Comparison of ENCODE assay signal across 10 cellular contexts in genomic region chr17:69506489-69506888, GRCh38.
DNase-seq lines count a peak whose midpoint lies in the region; ATAC-seq and TF ChIP-seq lines count a peak whose summit lies in the region.
"Had no signal": no experiment of that assay in that cellular context is flagged by ENCODE, and none has a peak within 500 bp of the region (broad histone marks: within the 10 kb centered on the region; RNA-seq: fewer than 3 reads in every experiment).

No MANE protein-coding gene starts in this region.

- H4K20me1 ChIP-seq in OCI-LY7 (ENCODE audit: insufficient read depth, low read length): no peaks in the 10 kb centered on the region

- H3K4me3 ChIP-seq in A673 (ENCODE audit: low read depth, low read length, poor library complexity, severe bottlenecking) (no peak overlapping the region), GM12875 (ENCODE audit: low read depth, low read length) (no peak overlapping the region), OCI-LY7 (ENCODE audit: low read depth, low read length, poor library complexity, severe bottlenecking) (no peak overlapping the region), fibroblast of the aortic adventitia (ENCODE audit: low read depth, low read length) (no peak overlapping the region), sigmoid colon (no peak overlapping the region)

- H3K4me1 Mint-ChIP-seq in activated CD4-positive, alpha-beta memory T cell treated with anti-CD3 and anti-CD28 coated beads for 36 hours (ENCODE audit: low read depth): peaks cover 3% of the 10 kb centered on the region
- H3K4me1 Mint-ChIP-seq in WTC11: peaks cover 57% of the 10 kb centered on the region

- no peak overlapping the region for H3K27ac ChIP-seq in A673 (ENCODE audit: low read depth, low read length, poor library complexity, severe bottlenecking)
- H3K27ac ChIP-seq in OCI-LY7 (ENCODE audit: low read depth, low read length, poor library complexity, severe bottlenecking): no peak overlapping the region
- H3K27ac ChIP-seq in sigmoid colon: no peak overlapping the region

- 94 to 96% methylated on average over 1 of the region's 1 CpG for WGBS in sigmoid colon, 2 donors

- H3K36me3 Mint-ChIP-seq in activated CD4-positive, alpha-beta memory T cell treated with anti-CD3 and anti-CD28 coated beads for 36 hours: peaks cover 14% of the 10 kb centered on the region
- H3K36me3 Mint-ChIP-seq in WTC11: peaks cover 3% of the 10 kb centered on the region

- H3K9me3 Mint-ChIP-seq in activated CD4-positive, alpha-beta memory T cell treated with anti-CD3 and anti-CD28 coated beads for 36 hours: no peaks in the 10 kb centered on the region
- no peaks in the 10 kb centered on the region for H3K9me3 Mint-ChIP-seq in WTC11

- H3K27me3 Mint-ChIP-seq in activated CD4-positive, alpha-beta memory T cell treated with anti-CD3 and anti-CD28 coated beads for 36 hours: no peaks in the 10 kb centered on the region
- no peaks in the 10 kb centered on the region for H3K27me3 Mint-ChIP-seq in WTC11 (ENCODE audit: low read depth)
- H3K27me3 Mint-ChIP-seq: T-helper 17 cell had no signal

- no peaks in the 10 kb centered on the region for H3K27me3 ChIP-seq in A673 (replicated peaks; ENCODE audit: insufficient read depth, low read depth, low read length, poor library complexity)
- no peaks in the 10 kb centered on the region for H3K27me3 ChIP-seq in sigmoid colon

- BruUV-seq in A673 (replicated peaks; lab: Mats Ljungman, UMichigan): no TSS peak
- no TSS peak for BruUV-seq in OCI-LY7 (replicated peaks; lab: Mats Ljungman, UMichigan)

- TF ChIP-seq EP300 in sigmoid colon (IDR thresholded peaks at IDR 0.05): no peak

- intact Hi-C loops in A673 (cut with micrococcal nuclease; ENCODE audit: unreplicated experiment): no loop called here
- intact Hi-C loops in OCI-LY7 (cut with micrococcal nuclease; ENCODE audit: unreplicated experiment): no loop called here
- intact Hi-C loops in activated CD4-positive, alpha-beta memory T cell treated with anti-CD3 and anti-CD28 coated beads for 36 hours (cut with micrococcal nuclease): no loop called here
- intact Hi-C loops in sigmoid colon (cut with DNase I): no loop called here

- TF ChIP-seq POLR2A in sigmoid colon (IDR thresholded peaks at IDR 0.05): no peak

- no peaks in the 10 kb centered on the region for H3K79me2 ChIP-seq in OCI-LY7 (ENCODE audit: insufficient read depth, low read depth, low read length)

- H3K27ac Mint-ChIP-seq in activated CD4-positive, alpha-beta memory T cell treated with anti-CD3 and anti-CD28 coated beads for 36 hours: no peak overlapping the region
- no peak overlapping the region for H3K27ac Mint-ChIP-seq in WTC11
- H3K27ac Mint-ChIP-seq: T-helper 17 cell had no signal

- no peak overlapping the region for H3K4me2 ChIP-seq in OCI-LY7 (ENCODE audit: low read length)

- no peaks in the 10 kb centered on the region for H3K9me2 ChIP-seq in OCI-LY7 (ENCODE audit: insufficient read depth, low read length)

- no peak overlapping the region; the same call in 1 of the 2 replicates for H2AFZ ChIP-seq in OCI-LY7 (ENCODE audit: low read length)

- ATAC-seq in WTC11: no peak; the same call in 1 of the 2 replicates
- ATAC-seq: T-helper 17 cell had no signal

- H3K4me3 Mint-ChIP-seq in activated CD4-positive, alpha-beta memory T cell treated with anti-CD3 and anti-CD28 coated beads for 36 hours: no peak overlapping the region
- H3K4me3 Mint-ChIP-seq in WTC11: no peak overlapping the region
- H3K4me3 Mint-ChIP-seq: T-helper 17 cell had no signal

- peaks cover 14% of the 10 kb centered on the region for H3K4me1 ChIP-seq in A673 (ENCODE audit: insufficient read depth, low read length, poor library complexity, severe bottlenecking)
- H3K4me1 ChIP-seq in OCI-LY7 (ENCODE audit: insufficient read depth, low read length, poor library complexity, severe bottlenecking): peaks cover 46% of the 10 kb centered on the region
- peaks cover 0 to 13% (median 6%) of the 10 kb centered on the region in 4 donors for H3K4me1 ChIP-seq in sigmoid colon

- H3K36me3 ChIP-seq in A673 (ENCODE audit: insufficient read depth, low read length, poor library complexity, severe bottlenecking) (no peaks in the 10 kb centered on the region), OCI-LY7 (ENCODE audit: insufficient read depth, low read length) (no peaks in the 10 kb centered on the region), sigmoid colon (peaks cover 0 to 4% (median 0%) of the 10 kb centered on the region in 4 donors)

- POLR2A ChIA-PET in A673 (lab: Charles Lee; ENCODE audit: low non-redundant PET) (no interaction called here), OCI-LY7 (lab: Charles Lee) (interaction anchor here (0.8 to 5.9 kb wide), 4 partner anchors 10 to 99 kb away, joined by 3 to 37 read pairs (median 4); no protein-coding TSS in a partner anchor), WTC11 (lab: Charles Lee) (no interaction called here)
- POLR2A ChIA-PET in activated CD4-positive, alpha-beta memory T cell treated with anti-CD3 and anti-CD28 coated beads for 36 hours (lab: Charles Lee): no interaction called here

- TF ChIP-seq CTCF in A673 (conservative IDR thresholded peaks at IDR 0.05; ENCODE audit: low read depth, low read length): peak; percentile 61
- peak; percentile 17; the same call in 1 of the 2 replicates for TF ChIP-seq CTCF in GM12875 (IDR thresholded peaks at IDR 0.05; ENCODE audit: borderline replicate concordance, insufficient read depth, low read depth, low read length)
- peak; percentile 72 for TF ChIP-seq CTCF in OCI-LY7 (conservative IDR thresholded peaks at IDR 0.05; ENCODE audit: low read length)
- peak; percentile 24 for TF ChIP-seq CTCF in fibroblast of the aortic adventitia (IDR thresholded peaks at IDR 0.05; ENCODE audit: insufficient read depth, low read length)
- TF ChIP-seq CTCF in WTC11 (IDR thresholded peaks at IDR 0.05): no peak
- TF ChIP-seq CTCF in sigmoid colon (IDR thresholded peaks at IDR 0.05): no peak

- CTCF ChIA-PET in A673 (lab: Charles Lee) (interaction anchor here (0.6 to 1.9 kb wide), 3 partner anchors 16 to 760 kb away, joined by 3 to 8 read pairs (median 5); no protein-coding TSS in a partner anchor), OCI-LY7 (lab: Charles Lee; ENCODE audit: unreplicated experiment) (interaction anchor here (0.5 to 1.6 kb wide), 3 partner anchors 10 to 18 kb away, joined by 3 to 7 read pairs (median 5); no protein-coding TSS in a partner anchor), WTC11 (lab: Charles Lee) (interaction anchor here (0.5 to 1.9 kb wide), 22 partner anchors 10 to 1455 kb away, joined by 3 to 9 read pairs (median 3); no protein-coding TSS in a partner anchor)
- CTCF ChIA-PET in activated CD4-positive, alpha-beta memory T cell treated with anti-CD3 and anti-CD28 coated beads for 36 hours (lab: Charles Lee): interaction anchor here (0.5 to 1.2 kb wide), 4 partner anchors 16 to 167 kb away, joined by 3 to 4 read pairs (median 3); no protein-coding TSS in a partner anchor

- H3K9me3 ChIP-seq in A673 (ENCODE audit: low read depth, low read length, poor library complexity, severe bottlenecking) (no peaks in the 10 kb centered on the region), OCI-LY7 (ENCODE audit: low read length) (no peaks in the 10 kb centered on the region), sigmoid colon (no peaks in the 10 kb centered on the region)

- peak; percentile 51 for DNase-seq in A673 (ENCODE audit: low spot score)
- DNase-seq in OCI-LY7 (ENCODE audit: low spot score): peak; percentile 50
- no peak for DNase-seq in fibroblast of the aortic adventitia (ENCODE audit: low read depth)
- no peak for DNase-seq in activated CD4-positive, alpha-beta memory T cell treated with anti-CD3 and anti-CD28 coated beads for 36 hours
- no peak for DNase-seq in WTC11 (ENCODE audit: low spot score)
- DNase-seq in sigmoid colon: no peak
- no peak for DNase-seq in NCI-H2171 treated with DMSO at 0.1 percent for 48 hours (lab: John Stamatoyannopoulos, UW)
- DNase-seq: NCI-H2029 treated with DMSO at 0.1 percent for 48 hours, T-helper 17 cell had no signal

TF ChIP-seq in WTC11, 78 proteins besides CTCF, POLR2A, EP300 and RAD21:
- TF ChIP-seq KAT7 (CRISPR knock-in tag; IDR thresholded peaks at IDR 0.05; ENCODE audit: borderline replicate concordance) (no peak), ETV6 (CRISPR knock-in tag; IDR thresholded peaks at IDR 0.05) (no peak), NR2C2 (CRISPR knock-in tag; IDR thresholded peaks at IDR 0.05) (no peak), ZNF281 (CRISPR knock-in tag; IDR thresholded peaks at IDR 0.05) (no peak)
TF ChIP-seq in WTC11: peak in this region for 0.

Comparison
In these comparisons a context has a peak if more than half of its experiments do, and no peak if none do; other contexts are left out.
1. DNase-seq: peak in A673 (single experiment) and OCI-LY7 (single experiment); none in fibroblast of the aortic adventitia (single experiment), activated CD4-positive, alpha-beta memory T cell treated with anti-CD3 and anti-CD28 coated beads for 36 hours (single experiment), WTC11 (single experiment), sigmoid colon (single experiment) and NCI-H2171 treated with DMSO at 0.1 percent for 48 hours (single experiment).
2. CTCF ChIP-seq: peak in A673 (single experiment), GM12875 (single experiment), OCI-LY7 (single experiment) and fibroblast of the aortic adventitia (single experiment); none in WTC11 (single experiment) and sigmoid colon (0 of 4).